8 cellular contexts compared by ENCODE assay signal in genomic region chr10:48800283-48800675, GRCh38.
DNase-seq lines count a peak whose midpoint lies in the region; ATAC-seq and TF ChIP-seq lines count a peak whose summit lies in the region.

No MANE protein-coding gene starts in this region.

- no peaks in the 10 kb centered on the region for H4K20me1 ChIP-seq in Loucy (ENCODE audit: insufficient read depth, low read length, poor library complexity, severe bottlenecking)
- H4K20me1 ChIP-seq in SK-N-SH (ENCODE audit: insufficient read depth): no peaks in the 10 kb centered on the region

- ATAC-seq in HG02759 (IDR thresholded peaks at IDR 0.05; ENCODE audit: unreplicated experiment): no peak

- H3K27ac Mint-ChIP-seq in osteocyte (ENCODE audit: unreplicated experiment): no peak overlapping the region

- TF ChIP-seq CTCF in GM13977 (IDR thresholded peaks at IDR 0.05; ENCODE audit: extremely low read depth, insufficient read depth, missing control alignments) (no peak), Loucy (conservative IDR thresholded peaks at IDR 0.05; ENCODE audit: low read length) (no peak), adrenal gland (IDR thresholded peaks at IDR 0.05) (no peak), osteocyte (IDR thresholded peaks at IDR 0.05) (no peak), SK-N-SH (IDR thresholded peaks at IDR 0.05) (no peak), thyroid gland (IDR thresholded peaks at IDR 0.05) (no peak)

- TF ChIP-seq RAD21 in SK-N-SH (IDR thresholded peaks at IDR 0.05; ENCODE audit: low read length): no peak

- intact Hi-C loops in adrenal gland (cut with DNase I) (no loop called here), thyroid gland (cut with DNase I) (no loop called here)

- peak overlapping the region; percentile 52 for H3K4me2 ChIP-seq in Loucy (ENCODE audit: low read depth, low read length, poor library complexity, severe bottlenecking)
- no peak overlapping the region for H3K4me2 ChIP-seq in SK-N-SH

- no peak overlapping the region for H3K4me3 Mint-ChIP-seq in osteocyte (ENCODE audit: unreplicated experiment)

- H3K27ac ChIP-seq in adrenal gland: peak overlapping the region in 3 of 5 donors; percentile 38 to 59 (median 57)
- no peak overlapping the region for H3K27ac ChIP-seq in SK-N-SH (ENCODE audit: low read depth in 2 of 2, low read length in 1 of 2)
- H3K27ac ChIP-seq in thyroid gland: no peak overlapping the region

- no peaks in the 10 kb centered on the region for H3K9me3 ChIP-seq in Loucy (ENCODE audit: insufficient read depth, low read depth, low read length)
- no peaks in the 10 kb centered on the region for H3K9me3 ChIP-seq in adrenal gland (replicated peaks in 1 of 3)
- no peaks in the 10 kb centered on the region for H3K9me3 ChIP-seq in SK-N-SH
- no peaks in the 10 kb centered on the region for H3K9me3 ChIP-seq in thyroid gland

- H3K27me3 Mint-ChIP-seq in osteocyte (ENCODE audit: unreplicated experiment): no peaks in the 10 kb centered on the region

- H3K4me3 ChIP-seq in Loucy (ENCODE audit: low read length, poor library complexity, severe bottlenecking): peak overlapping the region; percentile 50
- H3K4me3 ChIP-seq in adrenal gland: no peak overlapping the region
- H3K4me3 ChIP-seq in SK-N-SH (ENCODE audit: low read depth in 2 of 2, low read length in 1 of 2): no peak overlapping the region
- H3K4me3 ChIP-seq in thyroid gland (replicated peaks in 1 of 3): no peak overlapping the region

- TF ChIP-seq POLR2A in adrenal gland (IDR thresholded peaks at IDR 0.05) (no peak), thyroid gland (IDR thresholded peaks at IDR 0.05) (no peak)

- no peaks in the 10 kb centered on the region for H3K36me3 Mint-ChIP-seq in osteocyte (ENCODE audit: unreplicated experiment)

- in situ Hi-C loops in GM13977 (cut with MboI; ENCODE audit: low pct_unique_long_range_greater_than_20kb, low sequenced_read_pairs, unreplicated experiment): no loop called here

- no peaks in the 10 kb centered on the region for H3K9me2 ChIP-seq in Loucy (replicated peaks; ENCODE audit: low read depth, low read length)
- no peaks in the 10 kb centered on the region for H3K9me2 ChIP-seq in SK-N-SH

- H3K9ac ChIP-seq in Loucy (ENCODE audit: low read depth, low read length, poor library complexity, severe bottlenecking) (no peak overlapping the region), SK-N-SH (no peak overlapping the region)

- POLR2A ChIA-PET in SK-N-SH (lab: Yijun Ruan, JAX): no interaction called here

- H3K4me1 Mint-ChIP-seq in osteocyte (ENCODE audit: unreplicated experiment): no peaks in the 10 kb centered on the region

- no peaks in the 10 kb centered on the region for H3K36me3 ChIP-seq in Loucy (ENCODE audit: insufficient read depth, low read length)
- no peaks in the 10 kb centered on the region for H3K36me3 ChIP-seq in adrenal gland (replicated peaks in 1 of 2)
- H3K36me3 ChIP-seq in SK-N-SH (replicated peaks in 1 of 2; ENCODE audit: control insufficient read depth in 1 of 2, insufficient read depth in 2 of 2, low read length in 1 of 2): no peaks in the 10 kb centered on the region
- H3K36me3 ChIP-seq in thyroid gland: no peaks in the 10 kb centered on the region

- peaks cover 50% of the 10 kb centered on the region for H3K27me3 ChIP-seq in Loucy (ENCODE audit: insufficient read depth, low read length, poor library complexity, severe bottlenecking)
- no peaks in the 10 kb centered on the region for H3K27me3 ChIP-seq in adrenal gland
- H3K27me3 ChIP-seq in SK-N-SH (ENCODE audit: insufficient read depth): no peaks in the 10 kb centered on the region
- H3K27me3 ChIP-seq in thyroid gland: no peaks in the 10 kb centered on the region

- H3F3A ChIP-seq in Loucy (ENCODE audit: low read depth): peaks cover 4% of the 10 kb centered on the region; the same call in 1 of the 2 replicates
- no peaks in the 10 kb centered on the region for H3F3A ChIP-seq in SK-N-SH (replicated peaks; ENCODE audit: insufficient read depth)

- H3K9me3 Mint-ChIP-seq in osteocyte (ENCODE audit: unreplicated experiment): peaks cover 7% of the 10 kb centered on the region

- H2AFZ ChIP-seq in Loucy (ENCODE audit: low read length): peak overlapping the region; percentile 69
- no peak overlapping the region for H2AFZ ChIP-seq in SK-N-SH (ENCODE audit: low read depth)

- CTCF ChIA-PET in SK-N-SH (lab: Yijun Ruan, JAX): no interaction called here

- DNase-seq in GM13977 (ENCODE audit: low spot score) (peak; percentile 31), adrenal gland (peak in 2 of 7 donors; percentile 21 to 49), osteocyte (ENCODE audit: extremely low spot score, unreplicated experiment) (peak; percentile 4), SK-N-SH (no peak), thyroid gland (no peak), NCI-H1048 (lab: John Stamatoyannopoulos, UW) (no peak)

- H3K4me1 ChIP-seq in Loucy (ENCODE audit: insufficient read depth, low read length, poor library complexity, severe bottlenecking) (peaks cover 34% of the 10 kb centered on the region), adrenal gland (replicated peaks in 1 of 2) (no peaks in the 10 kb centered on the region), SK-N-SH (ENCODE audit: control insufficient read depth in 1 of 2, insufficient read depth in 2 of 2, low read depth in 1 of 2, low read length in 1 of 2) (peaks cover 0 to 17% of the 10 kb centered on the region in 2 experiments; a peak in 1 of 4 replicates), thyroid gland (peaks cover 9 to 10% of the 10 kb centered on the region in 2 donors)

- 35 to 61% (median 53%) methylated on average over 2 of the region's 2 CpGs for WGBS in adrenal gland, 4 donors
- WGBS in SK-N-SH (ENCODE audit: low lambda C conversion rate): 58% methylated on average over 2 of the region's 2 CpGs
- WGBS in thyroid gland, 2 donors: 67 to 73% methylated on average over 2 of the region's 2 CpGs

- no peaks in the 10 kb centered on the region for H3K79me2 ChIP-seq in Loucy (ENCODE audit: insufficient read depth, low read length)
- H3K79me2 ChIP-seq in SK-N-SH (ENCODE audit: insufficient read depth): no peaks in the 10 kb centered on the region

- TF ChIP-seq EP300 in SK-N-SH (IDR thresholded peaks at IDR 0.05; ENCODE audit: borderline replicate concordance in 1 of 2, low read depth in 1 of 2, low read length in 1 of 2): no peak

TF ChIP-seq in SK-N-SH, 30 proteins besides CTCF, POLR2A, EP300 and RAD21:
- no peak for TF ChIP-seq PBX3 (IDR thresholded peaks at IDR 0.05)
- no peak for TF ChIP-seq MEF2A (IDR thresholded peaks at IDR 0.05; ENCODE audit: borderline replicate concordance, low read depth)
- TF ChIP-seq USF1 (IDR thresholded peaks at IDR 0.05; ENCODE audit: borderline replicate concordance, low read depth): no peak
- TF ChIP-seq TEAD4 (IDR thresholded peaks at IDR 0.05; ENCODE audit: borderline replicate concordance, insufficient read depth): no peak
- TF ChIP-seq RFX5 (IDR thresholded peaks at IDR 0.05; ENCODE audit: low read length): no peak
- no peak for TF ChIP-seq RCOR1 (IDR thresholded peaks at IDR 0.05; ENCODE audit: low read length)
- TF ChIP-seq MAX (IDR thresholded peaks at IDR 0.05; ENCODE audit: low read depth): no peak
- TF ChIP-seq ZBTB33 (IDR thresholded peaks at IDR 0.05; ENCODE audit: borderline replicate concordance, low read depth): no peak

Comparison
In these comparisons a context has a peak if more than half of its experiments do, and no peak if none do; other contexts are left out.
1. DNase-seq: peak in GM13977 (single experiment) and osteocyte (single experiment); none in SK-N-SH (single experiment), thyroid gland (0 of 2) and NCI-H1048 (single experiment).
2. H3K27ac ChIP-seq: peak in adrenal gland (3 of 5); none in SK-N-SH (0 of 2) and thyroid gland (0 of 3).